In the genomic region with DNA sequence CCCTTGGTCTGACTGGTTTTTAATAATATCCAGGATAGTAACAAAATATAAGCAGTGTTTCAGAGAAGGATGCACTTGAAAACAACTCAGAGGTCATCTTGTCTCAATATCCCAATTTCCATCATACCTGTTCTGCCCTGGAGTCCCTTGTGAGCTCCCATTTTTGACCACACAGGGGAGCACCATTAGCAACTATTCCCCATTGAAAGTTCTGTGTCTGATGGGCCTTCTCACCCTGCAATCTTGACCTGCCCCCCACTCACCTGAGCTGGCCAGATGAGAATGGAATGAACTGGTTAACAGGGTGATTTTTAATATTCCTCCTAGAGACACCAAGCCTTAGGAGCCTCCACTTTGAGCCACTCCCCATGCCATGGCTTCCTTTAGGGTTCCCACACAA, we compare ENCODE assay signal across 2 cellular contexts.
TF ChIP-seq lines count a peak whose summit lies in the region.

No MANE protein-coding gene starts in this region.

TF ChIP-seq in GM23338, 12 proteins besides CTCF, POLR2A, EP300 and RAD21:
- TF ChIP-seq JUNB (IDR thresholded peaks at IDR 0.05; ENCODE audit: unreplicated experiment) (no peak), ZNF114 (CRISPR knock-in tag; IDR thresholded peaks at IDR 0.05) (no peak), NANOG (IDR thresholded peaks at IDR 0.05; ENCODE audit: borderline replicate concordance) (no peak), EZH2phosphoT487 (IDR thresholded peaks at IDR 0.05; ENCODE audit: unreplicated experiment) (no peak), EZH2 (IDR thresholded peaks at IDR 0.05; ENCODE audit: low read depth, unreplicated experiment) (no peak), CREB1 (CRISPR knock-in tag; IDR thresholded peaks at IDR 0.05; ENCODE audit: low read depth) (no peak), ZNF331 (CRISPR knock-in tag; IDR thresholded peaks at IDR 0.05; ENCODE audit: low read depth) (no peak)
- TF ChIP-seq, protein P1, sequence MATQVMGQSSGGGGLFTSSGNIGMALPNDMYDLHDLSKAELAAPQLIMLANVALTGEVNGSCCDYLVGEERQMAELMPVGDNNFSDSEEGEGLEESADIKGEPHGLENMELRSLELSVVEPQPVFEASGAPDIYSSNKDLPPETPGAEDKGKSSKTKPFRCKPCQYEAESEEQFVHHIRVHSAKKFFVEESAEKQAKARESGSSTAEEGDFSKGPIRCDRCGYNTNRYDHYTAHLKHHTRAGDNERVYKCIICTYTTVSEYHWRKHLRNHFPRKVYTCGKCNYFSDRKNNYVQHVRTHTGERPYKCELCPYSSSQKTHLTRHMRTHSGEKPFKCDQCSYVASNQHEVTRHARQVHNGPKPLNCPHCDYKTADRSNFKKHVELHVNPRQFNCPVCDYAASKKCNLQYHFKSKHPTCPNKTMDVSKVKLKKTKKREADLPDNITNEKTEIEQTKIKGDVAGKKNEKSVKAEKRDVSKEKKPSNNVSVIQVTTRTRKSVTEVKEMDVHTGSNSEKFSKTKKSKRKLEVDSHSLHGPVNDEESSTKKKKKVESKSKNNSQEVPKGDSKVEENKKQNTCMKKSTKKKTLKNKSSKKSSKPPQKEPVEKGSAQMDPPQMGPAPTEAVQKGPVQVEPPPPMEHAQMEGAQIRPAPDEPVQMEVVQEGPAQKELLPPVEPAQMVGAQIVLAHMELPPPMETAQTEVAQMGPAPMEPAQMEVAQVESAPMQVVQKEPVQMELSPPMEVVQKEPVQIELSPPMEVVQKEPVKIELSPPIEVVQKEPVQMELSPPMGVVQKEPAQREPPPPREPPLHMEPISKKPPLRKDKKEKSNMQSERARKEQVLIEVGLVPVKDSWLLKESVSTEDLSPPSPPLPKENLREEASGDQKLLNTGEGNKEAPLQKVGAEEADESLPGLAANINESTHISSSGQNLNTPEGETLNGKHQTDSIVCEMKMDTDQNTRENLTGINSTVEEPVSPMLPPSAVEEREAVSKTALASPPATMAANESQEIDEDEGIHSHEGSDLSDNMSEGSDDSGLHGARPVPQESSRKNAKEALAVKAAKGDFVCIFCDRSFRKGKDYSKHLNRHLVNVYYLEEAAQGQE (IDR thresholded peaks at IDR 0.05; ENCODE audit: unreplicated experiment): no peak

TF ChIP-seq in K562, 482 proteins besides CTCF, POLR2A, EP300 and RAD21:
- TF ChIP-seq, protein P2, sequence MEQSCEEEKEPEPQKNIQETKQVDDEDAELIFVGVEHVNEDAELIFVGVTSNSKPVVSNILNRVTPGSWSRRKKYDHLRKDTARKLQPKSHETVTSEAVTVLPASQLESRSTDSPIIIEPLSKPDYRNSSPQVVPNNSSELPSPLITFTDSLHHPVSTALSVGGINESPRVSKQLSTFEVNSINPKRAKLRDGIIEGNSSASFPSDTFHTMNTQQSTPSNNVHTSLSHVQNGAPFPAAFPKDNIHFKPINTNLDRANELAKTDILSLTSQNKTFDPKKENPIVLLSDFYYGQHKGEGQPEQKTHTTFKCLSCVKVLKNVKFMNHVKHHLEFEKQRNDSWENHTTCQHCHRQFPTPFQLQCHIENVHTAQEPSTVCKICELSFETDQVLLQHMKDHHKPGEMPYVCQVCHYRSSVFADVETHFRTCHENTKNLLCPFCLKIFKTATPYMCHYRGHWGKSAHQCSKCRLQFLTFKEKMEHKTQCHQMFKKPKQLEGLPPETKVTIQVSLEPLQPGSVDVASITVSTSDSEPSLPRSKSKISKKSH (CRISPR knock-in tag; IDR thresholded peaks at IDR 0.05): no peak
- TF ChIP-seq PHF21A (IDR thresholded peaks at IDR 0.05; ENCODE audit: borderline replicate concordance, low read depth) (no peak), L3MBTL2 (IDR thresholded peaks at IDR 0.05) (no peak), NR3C1 (CRISPR knock-in tag; IDR thresholded peaks at IDR 0.05) (no peak), DIDO1 (tag; IDR thresholded peaks at IDR 0.05; ENCODE audit: low read depth) (no peak), PURB (CRISPR knock-in tag; IDR thresholded peaks at IDR 0.05; ENCODE audit: low read depth) (no peak), BHLHE40 (IDR thresholded peaks at IDR 0.05; ENCODE audit: low read length) (no peak), ZNF695 (CRISPR knock-in tag; IDR thresholded peaks at IDR 0.05) (no peak), TRIM28 (IDR thresholded peaks at IDR 0.05) (no peak), KLF6 (CRISPR knock-in tag; IDR thresholded peaks at IDR 0.05; ENCODE audit: borderline replicate concordance) (no peak), JUNB (CRISPR knock-in tag; conservative IDR thresholded peaks at IDR 0.05) (no peak), SMARCC2 (IDR thresholded peaks at IDR 0.05; ENCODE audit: low read depth) (no peak), ZNF311 (CRISPR knock-in tag; IDR thresholded peaks at IDR 0.05) (no peak)
- TF ChIP-seq, protein P3, sequence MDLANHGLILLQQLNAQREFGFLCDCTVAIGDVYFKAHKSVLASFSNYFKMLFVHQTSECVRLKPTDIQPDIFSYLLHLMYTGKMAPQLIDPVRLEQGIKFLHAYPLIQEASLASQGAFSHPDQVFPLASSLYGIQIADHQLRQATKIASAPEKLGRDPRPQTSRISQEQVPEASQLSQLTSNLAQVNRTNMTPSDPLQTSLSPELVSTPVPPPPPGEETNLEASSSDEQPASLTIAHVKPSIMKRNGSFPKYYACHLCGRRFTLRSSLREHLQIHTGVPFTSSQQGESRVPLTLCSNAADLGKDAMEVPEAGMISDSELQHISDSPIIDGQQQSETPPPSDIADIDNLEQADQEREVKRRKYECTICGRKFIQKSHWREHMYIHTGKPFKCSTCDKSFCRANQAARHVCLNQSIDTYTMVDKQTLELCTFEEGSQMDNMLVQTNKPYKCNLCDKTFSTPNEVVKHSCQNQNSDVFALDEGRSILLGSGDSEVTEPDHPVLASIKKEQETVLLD (IDR thresholded peaks at IDR 0.05): no peak
- TF ChIP-seq, protein P4, sequence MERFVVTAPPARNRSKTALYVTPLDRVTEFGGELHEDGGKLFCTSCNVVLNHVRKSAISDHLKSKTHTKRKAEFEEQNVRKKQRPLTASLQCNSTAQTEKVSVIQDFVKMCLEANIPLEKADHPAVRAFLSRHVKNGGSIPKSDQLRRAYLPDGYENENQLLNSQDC (CRISPR knock-in tag; IDR thresholded peaks at IDR 0.05): no peak
- TF ChIP-seq, protein P5, sequence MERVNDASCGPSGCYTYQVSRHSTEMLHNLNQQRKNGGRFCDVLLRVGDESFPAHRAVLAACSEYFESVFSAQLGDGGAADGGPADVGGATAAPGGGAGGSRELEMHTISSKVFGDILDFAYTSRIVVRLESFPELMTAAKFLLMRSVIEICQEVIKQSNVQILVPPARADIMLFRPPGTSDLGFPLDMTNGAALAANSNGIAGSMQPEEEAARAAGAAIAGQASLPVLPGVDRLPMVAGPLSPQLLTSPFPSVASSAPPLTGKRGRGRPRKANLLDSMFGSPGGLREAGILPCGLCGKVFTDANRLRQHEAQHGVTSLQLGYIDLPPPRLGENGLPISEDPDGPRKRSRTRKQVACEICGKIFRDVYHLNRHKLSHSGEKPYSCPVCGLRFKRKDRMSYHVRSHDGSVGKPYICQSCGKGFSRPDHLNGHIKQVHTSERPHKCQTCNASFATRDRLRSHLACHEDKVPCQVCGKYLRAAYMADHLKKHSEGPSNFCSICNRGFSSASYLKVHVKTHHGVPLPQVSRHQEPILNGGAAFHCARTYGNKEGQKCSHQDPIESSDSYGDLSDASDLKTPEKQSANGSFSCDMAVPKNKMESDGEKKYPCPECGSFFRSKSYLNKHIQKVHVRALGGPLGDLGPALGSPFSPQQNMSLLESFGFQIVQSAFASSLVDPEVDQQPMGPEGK (CRISPR knock-in tag; IDR thresholded peaks at IDR 0.05; ENCODE audit: borderline replicate concordance): no peak
- TF ChIP-seq, protein P6, sequence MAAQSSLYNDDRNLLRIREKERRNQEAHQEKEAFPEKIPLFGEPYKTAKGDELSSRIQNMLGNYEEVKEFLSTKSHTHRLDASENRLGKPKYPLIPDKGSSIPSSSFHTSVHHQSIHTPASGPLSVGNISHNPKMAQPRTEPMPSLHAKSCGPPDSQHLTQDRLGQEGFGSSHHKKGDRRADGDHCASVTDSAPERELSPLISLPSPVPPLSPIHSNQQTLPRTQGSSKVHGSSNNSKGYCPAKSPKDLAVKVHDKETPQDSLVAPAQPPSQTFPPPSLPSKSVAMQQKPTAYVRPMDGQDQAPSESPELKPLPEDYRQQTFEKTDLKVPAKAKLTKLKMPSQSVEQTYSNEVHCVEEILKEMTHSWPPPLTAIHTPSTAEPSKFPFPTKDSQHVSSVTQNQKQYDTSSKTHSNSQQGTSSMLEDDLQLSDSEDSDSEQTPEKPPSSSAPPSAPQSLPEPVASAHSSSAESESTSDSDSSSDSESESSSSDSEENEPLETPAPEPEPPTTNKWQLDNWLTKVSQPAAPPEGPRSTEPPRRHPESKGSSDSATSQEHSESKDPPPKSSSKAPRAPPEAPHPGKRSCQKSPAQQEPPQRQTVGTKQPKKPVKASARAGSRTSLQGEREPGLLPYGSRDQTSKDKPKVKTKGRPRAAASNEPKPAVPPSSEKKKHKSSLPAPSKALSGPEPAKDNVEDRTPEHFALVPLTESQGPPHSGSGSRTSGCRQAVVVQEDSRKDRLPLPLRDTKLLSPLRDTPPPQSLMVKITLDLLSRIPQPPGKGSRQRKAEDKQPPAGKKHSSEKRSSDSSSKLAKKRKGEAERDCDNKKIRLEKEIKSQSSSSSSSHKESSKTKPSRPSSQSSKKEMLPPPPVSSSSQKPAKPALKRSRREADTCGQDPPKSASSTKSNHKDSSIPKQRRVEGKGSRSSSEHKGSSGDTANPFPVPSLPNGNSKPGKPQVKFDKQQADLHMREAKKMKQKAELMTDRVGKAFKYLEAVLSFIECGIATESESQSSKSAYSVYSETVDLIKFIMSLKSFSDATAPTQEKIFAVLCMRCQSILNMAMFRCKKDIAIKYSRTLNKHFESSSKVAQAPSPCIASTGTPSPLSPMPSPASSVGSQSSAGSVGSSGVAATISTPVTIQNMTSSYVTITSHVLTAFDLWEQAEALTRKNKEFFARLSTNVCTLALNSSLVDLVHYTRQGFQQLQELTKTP (IDR thresholded peaks at IDR 0.05; ENCODE audit: low read depth in 1 of 2, partially characterized antibody in 2 of 2): no peak
